In genomic region chr11:35133656-35134055, GRCh38 we compare ENCODE assay signal across 19 cellular contexts. TPM values are rescaled to one million over a fixed set of nuclear protein-coding genes. Genes with fewer than 3 reads are reported as not detected.
DNase-seq lines count a peak whose midpoint lies in the region; ATAC-seq and FAIRE-seq lines count a peak whose summit lies in the region.
"Had no signal": no experiment of that assay in that cellular context is flagged by ENCODE, and none has a peak within 500 bp of the region (broad histone marks: within the 10 kb centered on the region; RNA-seq: fewer than 3 reads in every experiment).

No MANE protein-coding gene starts in this region.

- H3K4me3 Mint-ChIP-seq in activated T-cell treated with anti-CD3 and anti-CD28 coated beads, Interleukin-2, amount 50 U/mL, for 4 hours = no peak overlapping the region

- H3K27me3 Mint-ChIP-seq in activated T-cell treated with anti-CD3 and anti-CD28 coated beads, Interleukin-2, amount 50 U/mL, for 4 hours (ENCODE audit: low read depth) = peaks cover 2% of the 10 kb centered on the region

- ATAC-seq in activated T-cell treated with anti-CD3 and anti-CD28 coated beads, Interleukin-2, amount 50 U/mL, for 4 hours = peak; percentile 50 to 62
- peak; percentile 27 to 53 for ATAC-seq in activated naive CD4-positive, alpha-beta T cell treated with anti-CD3 and anti-CD28 coated beads, Interleukin-2, amount 50 U/mL, for 72 hours
- no peak for ATAC-seq in GM18867 (IDR thresholded peaks at IDR 0.05; ENCODE audit: unreplicated experiment)

- H3K36me3 Mint-ChIP-seq in activated T-cell treated with anti-CD3 and anti-CD28 coated beads, Interleukin-2, amount 50 U/mL, for 4 hours (ENCODE audit: insufficient read depth) = no peaks in the 10 kb centered on the region
- H3K36me3 Mint-ChIP-seq in activated naive CD4-positive, alpha-beta T cell treated with anti-CD3 and anti-CD28 coated beads, Interleukin-2, amount 50 U/mL, for 72 hours = no peaks in the 10 kb centered on the region
- H3K36me3 Mint-ChIP-seq: IgD-negative memory B cell had no signal

- no peak overlapping the region for H3K27ac Mint-ChIP-seq in activated naive CD4-positive, alpha-beta T cell treated with anti-CD3 and anti-CD28 coated beads, Interleukin-2, amount 50 U/mL, for 72 hours
- H3K27ac Mint-ChIP-seq: IgD-negative memory B cell had no signal

- H3K4me1 Mint-ChIP-seq in activated T-cell treated with anti-CD3 and anti-CD28 coated beads, Interleukin-2, amount 50 U/mL, for 4 hours (ENCODE audit: low read depth) = peaks cover 58% of the 10 kb centered on the region

- no peak for DNase-seq in activated T-cell treated with anti-CD3 and anti-CD28 coated beads, Interleukin-2, amount 50 U/mL, for 4 hours
- DNase-seq in activated T-cell treated with anti-CD3 and anti-CD28 coated beads, Interleukin-2, amount 50 U/mL, for 1 hour = no peak
- peak; percentile 36 to 42 for DNase-seq in stimulated activated CD4-positive, alpha-beta T cell treated with anti-CD3 and anti-CD28 coated beads, Interleukin-2, amount 100 ng/mL, for 24 hours
- DNase-seq in stimulated activated CD4-positive, alpha-beta T cell treated with anti-CD3 and anti-CD28 coated beads, Interleukin-12 subunit alpha, Interleukin-12 subunit beta, amount 100 ng/mL, for 4 hours = no peak
- DNase-seq in activated naive CD4-positive, alpha-beta T cell treated with anti-CD3 and anti-CD28 coated beads, Interleukin-2, amount 50 U/mL, for 72 hours (ENCODE audit: low spot score in 2 of 2) = no peak
- DNase-seq in urothelium cell line (ENCODE audit: low spot score) = no peak
- no peak for DNase-seq in SW 1271 (lab: John Stamatoyannopoulos, UW)
- DNase-seq: AML-193, Caco-2, DMS53, HCEC 1CT, NCI-H1417, NCI-H1930, NCI-H2171, NCI-H510A treated with DMSO at 0.1 percent for 48 hours, RPMI8226 had no signal

- H3K9me3 Mint-ChIP-seq in activated T-cell treated with anti-CD3 and anti-CD28 coated beads, Interleukin-2, amount 50 U/mL, for 4 hours = peaks cover 5% of the 10 kb centered on the region
- peaks cover 7 to 8% of the 10 kb centered on the region in 2 donors for H3K9me3 Mint-ChIP-seq in activated naive CD4-positive, alpha-beta T cell treated with anti-CD3 and anti-CD28 coated beads, Interleukin-2, amount 50 U/mL, for 72 hours

- peak; percentile 46 for FAIRE-seq in urothelium cell line (lab: Jason Lieb, UNC)
- FAIRE-seq: GM18507 had no signal

RNA-seq across cellular contexts. Expression of gene CD44, which starts 5.3 kb away (rescaled TPM):
- total RNA-seq in activated T-cell treated with anti-CD3 and anti-CD28 coated beads, Interleukin-2, amount 50 U/mL, for 4 hours = 100 to 1,000 TPM; 468 to 781 (median 646) TPM
- total RNA-seq in activated naive CD4-positive, alpha-beta T cell treated with anti-CD3 and anti-CD28 coated beads, Interleukin-2, amount 50 U/mL, for 72 hours = 100 to 1,000 TPM; 321 to 381 TPM

Comparison
In these comparisons a context has a peak if more than half of its experiments do, and no peak if none do; other contexts are left out.
1. DNase-seq: peak in stimulated activated CD4-positive, alpha-beta T cell treated with anti-CD3 and anti-CD28 coated beads, Interleukin-2, amount 100 ng/mL, for 24 hours (2 of 2); none in activated T-cell treated with anti-CD3 and anti-CD28 coated beads, Interleukin-2, amount 50 U/mL, for 4 hours (single experiment), activated T-cell treated with anti-CD3 and anti-CD28 coated beads, Interleukin-2, amount 50 U/mL, for 1 hour (single experiment), stimulated activated CD4-positive, alpha-beta T cell treated with anti-CD3 and anti-CD28 coated beads, Interleukin-12 subunit alpha, Interleukin-12 subunit beta, amount 100 ng/mL, for 4 hours (single experiment), activated naive CD4-positive, alpha-beta T cell treated with anti-CD3 and anti-CD28 coated beads, Interleukin-2, amount 50 U/mL, for 72 hours (0 of 2), urothelium cell line (single experiment) and SW 1271 (0 of 2).